ENCODE assay signal across 8 cellular contexts in the genomic region with DNA sequence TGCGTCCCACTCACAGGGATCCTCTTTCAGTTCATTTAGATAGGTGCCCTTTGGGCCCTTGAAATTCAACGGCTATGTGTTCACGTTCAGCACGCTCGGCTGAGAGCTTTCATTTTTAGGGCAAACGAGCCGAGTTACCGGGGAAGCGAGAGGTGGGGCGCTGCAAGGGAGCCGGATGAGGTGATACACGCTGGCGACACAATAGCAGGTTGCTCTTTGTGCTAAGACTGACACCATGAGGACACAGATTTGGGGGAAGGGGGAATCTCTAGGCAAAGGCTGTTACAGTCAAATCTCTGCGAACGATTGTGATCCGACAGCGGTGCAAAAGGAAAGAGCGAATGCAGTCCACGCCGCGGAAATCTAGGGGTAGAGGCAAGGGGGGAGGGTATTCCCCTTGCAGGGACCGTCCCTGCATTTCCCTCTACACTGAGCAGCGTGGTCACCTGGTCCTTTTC. TPM values are rescaled to one million over a fixed set of nuclear protein-coding genes. Genes with fewer than 3 reads are reported as not detected.
DNase-seq lines count a peak whose midpoint lies in the region; TF ChIP-seq lines count a peak whose summit lies in the region.

No MANE protein-coding gene starts in this region.

- peaks cover 4% of the 10 kb centered on the region; the same call in 1 of the 2 replicates for H3K4me1 ChIP-seq in HAP-1
- H3K4me1 ChIP-seq in adrenal gland (replicated peaks in 1 of 2): peaks cover 0 to 19% of the 10 kb centered on the region in 2 donors

- no peaks in the 10 kb centered on the region for H3K9me3 Mint-ChIP-seq in immature natural killer cell

- TF ChIP-seq CTCF in adrenal gland (IDR thresholded peaks at IDR 0.05): no peak

- DNase-seq in SKM-1 treated with dmso at 0.1 percent for 144 hours (lab: John Stamatoyannopoulos, UW; ENCODE audit: unreplicated experiment): peak; percentile 47
- no peak for DNase-seq in SKM-1 (lab: John Stamatoyannopoulos, UW; ENCODE audit: unreplicated experiment)
- peak in 1 of 2 experiments; percentile 21 for DNase-seq in HAP-1 (ENCODE audit: low spot score in 2 of 2)
- peak; percentile 62 for DNase-seq in NCI-H526 treated with DMSO at 0.1 percent for 48 hours (lab: John Stamatoyannopoulos, UW)
- no peak for DNase-seq in adrenal gland
- DNase-seq in immature natural killer cell: no peak
- DNase-seq in stimulated activated naive CD4-positive, alpha-beta T cell treated with Interleukin-2 at 50 U/mL for 16 hours (lab: John Stamatoyannopoulos, UW): peak; percentile 83
- DNase-seq in germinal center (ENCODE audit: low spot score): no peak

- no peaks in the 10 kb centered on the region for H3K36me3 ChIP-seq in HAP-1 (replicated peaks)
- H3K36me3 ChIP-seq in adrenal gland (replicated peaks in 1 of 2): no peaks in the 10 kb centered on the region

- H3K4me3 Mint-ChIP-seq in immature natural killer cell: peak overlapping the region; percentile 96 to 100 (median 98)

- peaks cover 50 to 55% of the 10 kb centered on the region in 2 donors for H3K4me1 Mint-ChIP-seq in immature natural killer cell

- intact Hi-C loops in adrenal gland (cut with DNase I): loop anchor here (5.0 to 10.0 kb wide), 3 partner anchors 252 to 525 kb away; no protein-coding TSS in a partner anchor

- WGBS in adrenal gland, 4 donors: 0 to 2% (median 0%) methylated on average over 10 to 23 of the region's 23 CpGs

- H3K4me3 ChIP-seq in HAP-1: peak overlapping the region; percentile 73
- H3K4me3 ChIP-seq in adrenal gland: peak overlapping the region; percentile 56 to 90 (median 78)

- TF ChIP-seq POLR2A in adrenal gland (IDR thresholded peaks at IDR 0.05): no peak

- in situ Hi-C loops in HAP-1 (cut with MboI; ENCODE audit: low sequenced_read_pairs): no loop called here

- H3K27me3 Mint-ChIP-seq in immature natural killer cell (ENCODE audit: low read depth in 3 of 3): peaks cover 18 to 36% (median 29%) of the 10 kb centered on the region in 3 donors

- peaks cover 0 to 4% (median 0%) of the 10 kb centered on the region in 3 donors for H3K36me3 Mint-ChIP-seq in immature natural killer cell

- peak overlapping the region; percentile 75 to 97 (median 94) for H3K27ac ChIP-seq in adrenal gland

- no peaks in the 10 kb centered on the region for H3K9me3 ChIP-seq in HAP-1
- H3K9me3 ChIP-seq in adrenal gland (replicated peaks in 1 of 3): no peaks in the 10 kb centered on the region

- H3K27me3 ChIP-seq in HAP-1 (ENCODE audit: low read depth) (no peaks in the 10 kb centered on the region), adrenal gland (no peaks in the 10 kb centered on the region)

- H3K27ac Mint-ChIP-seq in immature natural killer cell: peak overlapping the region; percentile 87 to 96 (median 94)

RNA-seq across cellular contexts. Expression of a gene that starts 0.7 kb away (rescaled TPM):
- 1 to 10 TPM in 5 of 8 donors, under 1 TPM in 3; 0.42 to 1.5 (median 1.1) TPM for total RNA-seq in adrenal gland
- polyA plus RNA-seq in adrenal gland: under 1 TPM; 0.24 to 0.84 (median 0.48) TPM
- under 1 TPM in 2 of 3 donors, not detected in 1; 0.06 to 0.17 TPM for polyA plus RNA-seq in immature natural killer cell

RNA-seq across cellular contexts. Expression of a gene that starts 0.8 kb away (rescaled TPM):
- total RNA-seq in adrenal gland: 100 to 1,000 TPM in 2 of 8 donors, 10 to 100 TPM in 6; 72.2 to 179 (median 93.2) TPM
- polyA plus RNA-seq in adrenal gland (10 to 100 TPM; 35.7 to 87.1 (median 37.9) TPM), immature natural killer cell (10 to 100 TPM; 18.0 to 33.5 (median 30.6) TPM)

RNA-seq across cellular contexts. Expression of a gene that starts 44.6 kb away (rescaled TPM):
- total RNA-seq in adrenal gland: 100 to 1,000 TPM in 1 of 8 donors, 10 to 100 TPM in 7; 30.0 to 119 (median 50.4) TPM
- polyA plus RNA-seq in adrenal gland (10 to 100 TPM in 1 of 3 donors, 1 to 10 TPM in 2; 8.5 to 54.4 (median 9.0) TPM), immature natural killer cell (10 to 100 TPM; 31.2 to 44.0 (median 42.1) TPM)

Comparison
In these comparisons a context has a peak if more than half of its experiments do, and no peak if none do; other contexts are left out.
1. DNase-seq: peak in SKM-1 treated with dmso at 0.1 percent for 144 hours (single experiment), NCI-H526 treated with DMSO at 0.1 percent for 48 hours (single experiment) and stimulated activated naive CD4-positive, alpha-beta T cell treated with Interleukin-2 at 50 U/mL for 16 hours (single experiment); none in SKM-1 (single experiment), adrenal gland (0 of 7), immature natural killer cell (0 of 3) and germinal center (single experiment).